8 cellular contexts compared by ENCODE assay signal in the genomic region with DNA sequence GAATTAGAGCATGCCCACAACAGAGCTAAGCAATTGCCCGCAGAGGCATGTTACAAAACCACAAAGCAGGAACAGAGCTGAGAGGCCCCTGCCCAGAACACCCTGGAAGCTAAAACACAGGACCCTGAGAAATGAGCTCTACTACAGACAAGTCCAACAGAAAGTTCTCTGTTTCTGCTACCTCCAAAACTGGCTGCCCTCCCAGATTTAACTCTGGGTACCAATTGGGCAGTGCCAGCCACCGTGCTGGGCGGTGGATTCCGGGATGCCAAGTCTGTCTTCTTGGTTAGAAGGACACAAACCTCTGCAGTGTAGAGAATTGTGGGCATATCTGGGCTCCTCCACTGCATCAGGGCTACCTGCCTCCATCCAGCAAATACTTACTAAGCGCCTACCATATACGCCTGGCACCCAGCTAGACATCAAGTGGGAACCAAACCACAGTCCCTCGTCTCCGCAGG. TPM values are rescaled to one million over a fixed set of nuclear protein-coding genes. Genes with fewer than 3 reads are reported as not detected.
DNase-seq lines count a peak whose midpoint lies in the region; ATAC-seq and TF ChIP-seq lines count a peak whose summit lies in the region.

No MANE protein-coding gene starts in this region.

- CTCF ChIA-PET in HEK293T (lab: Yijun Ruan, JAX) = interaction anchor here (1.0 to 1.1 kb wide), 2 partner anchors 21 to 178 kb away, joined by 3 read pairs; no protein-coding TSS in a partner anchor

- H3K4me1 Mint-ChIP-seq in neural crest cell = peaks cover 18% of the 10 kb centered on the region

- H3K4me1 ChIP-seq in DND-41 (ENCODE audit: insufficient read depth, low read length) (peaks cover 22% of the 10 kb centered on the region), OCI-LY1 (ENCODE audit: insufficient read depth, low read length, severe bottlenecking) (peaks cover 14% of the 10 kb centered on the region), ectodermal cell (ENCODE audit: control insufficient read depth, insufficient read depth, low read length) (peaks cover 5% of the 10 kb centered on the region)

- H3K36me3 ChIP-seq in DND-41 (ENCODE audit: insufficient read depth, low read length) = no peaks in the 10 kb centered on the region
- H3K36me3 ChIP-seq in OCI-LY1 (ENCODE audit: insufficient read depth, low read length) = no peaks in the 10 kb centered on the region
- H3K36me3 ChIP-seq in ectodermal cell (ENCODE audit: control insufficient read depth, insufficient read depth, low read length) = no peaks in the 10 kb centered on the region

- POLR2A ChIA-PET in HEK293T (lab: Yijun Ruan, JAX) = interaction anchor here (1.0 to 2.9 kb wide), 2 partner anchors 11 to 135 kb away, joined by 3 to 12 read pairs; partner anchors contain the start of gene NAE1

- H3K9me3 ChIP-seq in DND-41 (ENCODE audit: insufficient read depth, low read length, severe bottlenecking) = no peaks in the 10 kb centered on the region
- no peaks in the 10 kb centered on the region for H3K9me3 ChIP-seq in OCI-LY1 (ENCODE audit: low read length)
- no peaks in the 10 kb centered on the region for H3K9me3 ChIP-seq in ectodermal cell (ENCODE audit: control insufficient read depth, low read length)

- TF ChIP-seq CTCF in DND-41 (IDR thresholded peaks at IDR 0.05; ENCODE audit: borderline replicate concordance, extremely low read depth, low read length, poor library complexity, severe bottlenecking) (no peak), OCI-LY1 (IDR thresholded peaks at IDR 0.05; ENCODE audit: low read length) (no peak), neural crest cell (conservative IDR thresholded peaks at IDR 0.05) (no peak)

- H3K9ac ChIP-seq in DND-41 (ENCODE audit: low read depth, low read length) (peak overlapping the region; percentile 59; the same call in 1 of the 2 replicates), OCI-LY1 (ENCODE audit: low read length) (no peak overlapping the region; the same call in 1 of the 2 replicates)

- peaks cover 8% of the 10 kb centered on the region; the same call in 1 of the 2 replicates for H4K20me1 ChIP-seq in DND-41 (ENCODE audit: insufficient read depth, low read length)
- no peaks in the 10 kb centered on the region for H4K20me1 ChIP-seq in OCI-LY1 (ENCODE audit: insufficient read depth, low read length)

- no peak overlapping the region for H3K27ac Mint-ChIP-seq in neural crest cell (ENCODE audit: unreplicated experiment)

- peak overlapping the region; percentile 87 for H3K4me3 Mint-ChIP-seq in neural crest cell

- peak overlapping the region in 1 of 2 experiments; percentile 59; a peak in 2 of 4 replicates for H3K4me3 ChIP-seq in DND-41 (ENCODE audit: low read depth in 1 of 2, low read length in 2 of 2)
- peak overlapping the region; percentile 73 for H3K4me3 ChIP-seq in OCI-LY1 (ENCODE audit: low read depth, low read length, poor library complexity, severe bottlenecking)
- H3K4me3 ChIP-seq in ectodermal cell (ENCODE audit: insufficient read depth, low read depth, low read length) = peak overlapping the region; percentile 37

- 81 to 82% methylated on average over 8 of the region's 8 CpGs for whole genome bisulfite sequencing in ectodermal cell, 2 experiments

- peaks cover 42% of the 10 kb centered on the region for H3K27me3 Mint-ChIP-seq in neural crest cell (ENCODE audit: low read depth)

- H3K4me2 ChIP-seq in DND-41 (ENCODE audit: insufficient read depth, low read length) (peak overlapping the region; percentile 90), OCI-LY1 (ENCODE audit: low read length) (peak overlapping the region; percentile 80; the same call in 1 of the 2 replicates)

- no peaks in the 10 kb centered on the region for H3K9me3 Mint-ChIP-seq in neural crest cell

- peak; percentile 33 for DNase-seq in DND-41
- no peak for DNase-seq in neural crest cell (ENCODE audit: low read depth, low spot score)
- DNase-seq in DMS153 (lab: John Stamatoyannopoulos, UW) = no peak
- no peak for DNase-seq in central memory CD4-positive, alpha-beta T cell
- no peak for DNase-seq in HEK293T (ENCODE audit: extremely low spot score)

- no peaks in the 10 kb centered on the region for H3K36me3 Mint-ChIP-seq in neural crest cell (ENCODE audit: low read depth)

- no peaks in the 10 kb centered on the region for H3K79me2 ChIP-seq in DND-41 (ENCODE audit: insufficient read depth, low read length)
- H3K79me2 ChIP-seq in OCI-LY1 (ENCODE audit: insufficient read depth, low read length) = no peaks in the 10 kb centered on the region

- H2AFZ ChIP-seq in DND-41 (ENCODE audit: low read depth, low read length) (no peak overlapping the region), OCI-LY1 (ENCODE audit: low read length) (no peak overlapping the region)

- no peaks in the 10 kb centered on the region for H3F3A ChIP-seq in OCI-LY1 (ENCODE audit: insufficient read depth, low read length)

- H3K27ac ChIP-seq in DND-41 (ENCODE audit: low read length) (no peak overlapping the region; the same call in 1 of the 2 replicates), OCI-LY1 (ENCODE audit: low read depth, low read length, poor library complexity, severe bottlenecking) (no peak overlapping the region), ectodermal cell (ENCODE audit: insufficient read depth, low read depth, low read length, poor library complexity, severe bottlenecking) (no peak overlapping the region)

- no peaks in the 10 kb centered on the region for H3K9me2 ChIP-seq in OCI-LY1 (ENCODE audit: low read depth, low read length)

- H3K27me3 ChIP-seq in DND-41 (ENCODE audit: insufficient read depth, low read length, poor library complexity) = peaks cover 4% of the 10 kb centered on the region
- no peaks in the 10 kb centered on the region; the same call in 1 of the 2 replicates for H3K27me3 ChIP-seq in OCI-LY1 (ENCODE audit: insufficient read depth, low read length)
- peaks cover 22% of the 10 kb centered on the region for H3K27me3 ChIP-seq in ectodermal cell (ENCODE audit: control insufficient read depth, insufficient read depth, low read length, poor library complexity, severe bottlenecking)

- ATAC-seq in DND-41 (ENCODE audit: insufficient read depth, low read depth) (peak; percentile 45), GM21390 (IDR thresholded peaks at IDR 0.05; ENCODE audit: unreplicated experiment) (no peak)

TF ChIP-seq in HEK293T, 16 proteins besides CTCF, POLR2A, EP300 and RAD21:
- TF ChIP-seq HDGF (IDR thresholded peaks at IDR 0.05; ENCODE audit: borderline replicate concordance) (no peak), TARDBP (IDR thresholded peaks at IDR 0.05) (no peak), ZNF384 (IDR thresholded peaks at IDR 0.05) (no peak), LEF1 (IDR thresholded peaks at IDR 0.05; ENCODE audit: borderline replicate concordance) (no peak), NFRKB (IDR thresholded peaks at IDR 0.05) (no peak), ELF4 (IDR thresholded peaks at IDR 0.05) (no peak), SP1 (IDR thresholded peaks at IDR 0.05) (no peak), FOXM1 (IDR thresholded peaks at IDR 0.05; ENCODE audit: borderline replicate concordance) (no peak), CTBP1 (IDR thresholded peaks at IDR 0.05; ENCODE audit: borderline replicate concordance) (no peak), PKNOX1 (IDR thresholded peaks at IDR 0.05) (no peak), FOXA1 (IDR thresholded peaks at IDR 0.05) (no peak), BHLHE40 (IDR thresholded peaks at IDR 0.05; ENCODE audit: borderline replicate concordance) (no peak), ARNT (IDR thresholded peaks at IDR 0.05) (no peak), SUZ12 (IDR thresholded peaks at IDR 0.05) (no peak), L3MBTL2 (conservative IDR thresholded peaks at IDR 0.05) (no peak), FOXK2 (IDR thresholded peaks at IDR 0.05) (no peak)

RNA-seq across cellular contexts. Expression of gene CMTM4, which starts 1.0 kb away (rescaled TPM):
- polyA plus RNA-seq in ectodermal cell (2013, experiment 1 of 4) = 26.2 TPM
- 25.5 TPM for polyA plus RNA-seq in ectodermal cell (2013, experiment 2 of 4)
- 22.5 TPM for polyA plus RNA-seq in ectodermal cell (2013, experiment 3 of 4)
- 26.3 TPM for polyA plus RNA-seq in ectodermal cell (2013, experiment 4 of 4)
- 31.7 and 32.5 TPM in 2 replicates for total RNA-seq in neural crest cell

RNA-seq across cellular contexts. Expression of gene DYNC1LI2, which starts 55.9 kb away (rescaled TPM):
- 130 TPM for polyA plus RNA-seq in ectodermal cell (2013, experiment 1 of 4)
- polyA plus RNA-seq in ectodermal cell (2013, experiment 2 of 4) = 160 TPM
- 85.3 TPM for polyA plus RNA-seq in ectodermal cell (2013, experiment 3 of 4)
- polyA plus RNA-seq in ectodermal cell (2013, experiment 4 of 4) = 95.8 TPM
- 125 and 127 TPM in 2 replicates for total RNA-seq in neural crest cell
